14 cellular contexts compared by ENCODE assay signal in the genomic region with DNA sequence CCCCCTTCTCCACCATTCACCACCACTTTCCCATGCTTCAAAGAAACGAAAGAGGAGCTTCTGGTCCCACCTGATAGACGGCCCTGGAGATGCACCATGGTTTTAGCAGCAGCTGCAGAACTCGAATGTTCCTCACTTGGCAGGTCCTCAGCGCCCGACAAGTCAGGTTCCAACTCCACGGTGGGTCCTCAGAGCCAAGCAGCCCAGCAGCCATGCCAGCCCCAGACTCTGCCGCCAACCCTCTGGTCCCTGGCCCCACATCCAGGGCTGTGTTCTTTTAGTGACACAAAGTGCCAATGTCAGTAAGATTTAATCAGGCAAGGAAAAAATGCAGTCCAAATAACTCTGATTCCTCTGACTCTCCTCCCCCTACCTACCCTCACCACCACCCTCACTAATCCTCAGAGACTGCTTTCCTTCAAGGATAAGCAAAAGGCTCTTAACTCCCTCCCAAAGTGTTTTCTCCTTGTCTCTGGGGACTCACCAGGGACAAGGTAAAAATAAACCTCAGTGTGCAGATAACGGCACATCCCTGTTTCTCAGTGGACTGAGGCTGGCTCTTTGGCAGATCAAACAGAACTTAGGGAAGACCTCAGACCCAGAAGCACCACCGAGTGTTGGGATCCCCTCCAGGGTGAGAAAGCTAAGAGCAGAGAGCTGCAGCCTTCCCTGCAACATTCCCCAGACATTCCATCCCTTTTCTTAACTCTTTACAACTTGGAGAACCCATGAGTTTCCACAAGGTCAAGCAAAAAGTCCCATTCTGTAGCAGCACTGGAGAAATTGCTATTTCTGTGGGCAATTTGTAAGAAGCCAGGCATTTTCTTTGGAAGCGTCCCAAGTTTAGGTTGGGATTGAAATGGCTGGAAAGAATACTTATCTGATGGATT.
DNase-seq lines count a peak whose midpoint lies in the region; FAIRE-seq and TF ChIP-seq lines count a peak whose summit lies in the region.
"Had no signal": no experiment of that assay in that cellular context is flagged by ENCODE, and none has a peak within 500 bp of the region (broad histone marks: within the 10 kb centered on the region; RNA-seq: fewer than 3 reads in every experiment).

No MANE protein-coding gene starts in this region.

- H3K9me3 ChIP-seq in H9 (ENCODE audit: control insufficient read depth, low read depth, low read length) (no peaks in the 10 kb centered on the region), adipocyte (ENCODE audit: control insufficient read depth, low read length) (no peaks in the 10 kb centered on the region), left ventricle myocardium inferior (replicated peaks) (no peaks in the 10 kb centered on the region)
- H3K9me3 ChIP-seq: Caco-2, prostate gland had no signal

- WGBS in H9 (ENCODE audit: extremely low coverage, insufficient read length, low lambda C conversion rate), result no CpG with 5 or more reads among the region's 10 CpGs

- no peak overlapping the region for H3K4me3 ChIP-seq in adipocyte (ENCODE audit: low read length)
- H3K4me3 ChIP-seq in left ventricle myocardium inferior, result peak overlapping the region; percentile 14
- H3K4me3 ChIP-seq: prostate gland had no signal

- intact Hi-C loops in left ventricle myocardium inferior (cut with micrococcal nuclease), result no loop called here

- no peak overlapping the region for H4K91ac ChIP-seq in H9 (ENCODE audit: insufficient read length, low read depth, low read length)

- H3K4ac ChIP-seq in H9 (ENCODE audit: low read depth, low read length), result no peak overlapping the region

- no peak for TF ChIP-seq POLR2A in GM12891 (IDR thresholded peaks at IDR 0.05; ENCODE audit: low read depth, low read length)

- H3K9ac ChIP-seq in H9 (ENCODE audit: extremely low read depth, insufficient read length, low read length) (no peak overlapping the region), adipocyte (ENCODE audit: low read length) (no peak overlapping the region)

- H3K27ac Mint-ChIP-seq in H9, result peak overlapping the region; percentile 80 to 94 (median 85)

- DNase-seq in H9, result no peak
- peak; percentile 38 for DNase-seq in adipocyte (ENCODE audit: low read depth)
- DNase-seq in left ventricle myocardium inferior, result no peak
- peak; percentile 33 for DNase-seq in retina
- DNase-seq in NCI-H146 (lab: John Stamatoyannopoulos, UW), result no peak
- DNase-seq in GM12891 (ENCODE audit: insufficient read length, low spot score), result no peak
- DNase-seq in NCI-H748 (lab: John Stamatoyannopoulos, UW; ENCODE audit: unreplicated experiment), result no peak
- DNase-seq: activated CD4-positive, alpha-beta T cell treated with anti-CD3 and anti-CD28 coated beads, Interleukin-2, amount 50 U/mL, for 48 hours; activated naive CD4-positive, alpha-beta T cell treated with Interleukin-2 at 50 U/mL for 16 hours; Caco-2; KG1; NCI-H2029 treated with DMSO at 0.1 percent for 48 hours had no signal

- TF ChIP-seq CTCF in H9 (conservative IDR thresholded peaks at IDR 0.05) (no peak), left ventricle myocardium inferior (IDR thresholded peaks at IDR 0.05; ENCODE audit: borderline replicate concordance) (no peak)

- H3K27me3 ChIP-seq in H9 (ENCODE audit: insufficient read depth, low read length) (no peaks in the 10 kb centered on the region), adipocyte (replicated peaks; ENCODE audit: control insufficient read depth, insufficient read depth, low read length) (no peaks in the 10 kb centered on the region), left ventricle myocardium inferior (ENCODE audit: low read depth) (peaks cover 5% of the 10 kb centered on the region)

- H3K27ac ChIP-seq in H9 (ENCODE audit: insufficient read length, low read depth, low read length), result no peak overlapping the region
- peak overlapping the region; percentile 21 for H3K27ac ChIP-seq in left ventricle myocardium inferior (replicated peaks)
- H3K27ac ChIP-seq: prostate gland had no signal

- H3K4me2 ChIP-seq in H9 (ENCODE audit: insufficient read depth, insufficient read length, low read length), result no peak overlapping the region

- H2AK5ac ChIP-seq in H9 (ENCODE audit: insufficient read length, low read length), result no peak overlapping the region

- H3K9me3 Mint-ChIP-seq in H9, result no peaks in the 10 kb centered on the region

- no peak overlapping the region for H4K8ac ChIP-seq in H9 (replicated peaks; ENCODE audit: insufficient read length, low read depth, low read length)

- no peak overlapping the region for H3K18ac ChIP-seq in H9 (ENCODE audit: insufficient read length, low read depth, low read length)

- H3K4me1 Mint-ChIP-seq in H9, result peaks cover 28 to 37% of the 10 kb centered on the region in 2 experiments

- no peaks in the 10 kb centered on the region for H3K23me2 ChIP-seq in H9 (ENCODE audit: insufficient read length, low read depth, low read length, poor library complexity, severe bottlenecking)

- no peak overlapping the region for H3K56ac ChIP-seq in H9 (ENCODE audit: insufficient read length, low read depth, low read length)

- H3K4me3 Mint-ChIP-seq in H9, result peak overlapping the region in 1 of 2 experiments; percentile 6; a peak in 1 of 5 replicates

- H2BK20ac ChIP-seq in H9 (ENCODE audit: low read depth, low read length, poor library complexity, severe bottlenecking), result no peak overlapping the region

- no peak overlapping the region for H3K23ac ChIP-seq in H9 (ENCODE audit: insufficient read length, low read depth, low read length)

- H2BK5ac ChIP-seq in H9 (ENCODE audit: insufficient read length, low read length), result no peak overlapping the region

- H2BK15ac ChIP-seq in H9 (ENCODE audit: low read depth, low read length), result no peak overlapping the region

- H3K14ac ChIP-seq in H9 (ENCODE audit: insufficient read depth, low read length), result no peak overlapping the region

- H3K36me3 Mint-ChIP-seq in H9 (ENCODE audit: insufficient read depth in 1 of 3, low read depth in 3 of 3), result no peaks in the 10 kb centered on the region

- no peaks in the 10 kb centered on the region for H3K36me3 ChIP-seq in adipocyte (ENCODE audit: control insufficient read depth, insufficient read depth, low read length, severe bottlenecking)
- H3K36me3 ChIP-seq in left ventricle myocardium inferior, result no peaks in the 10 kb centered on the region
- H3K36me3 ChIP-seq: prostate gland had no signal

- no peak overlapping the region for H2BK120ac ChIP-seq in H9 (ENCODE audit: low read depth, low read length, poor library complexity, severe bottlenecking)

- FAIRE-seq in GM12891 (lab: Jason Lieb, UNC), result no peak
- FAIRE-seq: H54 had no signal

- no peaks in the 10 kb centered on the region for H3K79me2 ChIP-seq in H9 (ENCODE audit: insufficient read depth, low read length)

- no peak overlapping the region for H4K5ac ChIP-seq in H9 (ENCODE audit: insufficient read length, low read depth, low read length)

- no peaks in the 10 kb centered on the region for H3K27me3 Mint-ChIP-seq in H9 (ENCODE audit: low read depth)

- no peaks in the 10 kb centered on the region for H4K20me1 ChIP-seq in H9 (ENCODE audit: control insufficient read depth, insufficient read depth, insufficient read length)

- H3K4me1 ChIP-seq in H9 (ENCODE audit: insufficient read depth, low read length), result peaks cover 7% of the 10 kb centered on the region; the same call in 1 of the 2 replicates
- peaks cover 8% of the 10 kb centered on the region for H3K4me1 ChIP-seq in adipocyte (ENCODE audit: control insufficient read depth, insufficient read depth, low read length)
- H3K4me1 ChIP-seq in left ventricle myocardium inferior, result peaks cover 38% of the 10 kb centered on the region
- H3K4me1 ChIP-seq: Caco-2, prostate gland had no signal

- no peak overlapping the region for H2BK12ac ChIP-seq in H9 (ENCODE audit: insufficient read length, low read depth, low read length)

- H3T11ph ChIP-seq in H9 (ENCODE audit: low read length), result no peak overlapping the region

- no peaks in the 10 kb centered on the region for H3K79me1 ChIP-seq in H9 (ENCODE audit: insufficient read depth, low read depth, low read length, poor library complexity, severe bottlenecking)

- no peak overlapping the region for H2AFZ ChIP-seq in H9 (ENCODE audit: low read length)

TF ChIP-seq in GM12891, 5 proteins besides CTCF, POLR2A, EP300 and RAD21:
- TF ChIP-seq SPI1 (IDR thresholded peaks at IDR 0.05; ENCODE audit: low read depth, low read length) (no peak), POLR2AphosphoS5 (IDR thresholded peaks at IDR 0.05; ENCODE audit: low read depth, low read length) (no peak), TAF1 (IDR thresholded peaks at IDR 0.05; ENCODE audit: low read depth, low read length) (no peak), PAX5 (IDR thresholded peaks at IDR 0.05; ENCODE audit: insufficient read depth, low read length, severe bottlenecking) (no peak), POU2F2 (IDR thresholded peaks at IDR 0.05; ENCODE audit: low read depth, low read length) (no peak)

Comparison
In these comparisons a context has a peak if more than half of its experiments do, and no peak if none do; other contexts are left out.
1. DNase-seq: peak in adipocyte (single experiment) and retina (single experiment); none in H9 (single experiment), left ventricle myocardium inferior (single experiment), NCI-H146 (single experiment), GM12891 (single experiment) and NCI-H748 (single experiment).